ENCODE assay signal across 14 cellular contexts in the genomic region with DNA sequence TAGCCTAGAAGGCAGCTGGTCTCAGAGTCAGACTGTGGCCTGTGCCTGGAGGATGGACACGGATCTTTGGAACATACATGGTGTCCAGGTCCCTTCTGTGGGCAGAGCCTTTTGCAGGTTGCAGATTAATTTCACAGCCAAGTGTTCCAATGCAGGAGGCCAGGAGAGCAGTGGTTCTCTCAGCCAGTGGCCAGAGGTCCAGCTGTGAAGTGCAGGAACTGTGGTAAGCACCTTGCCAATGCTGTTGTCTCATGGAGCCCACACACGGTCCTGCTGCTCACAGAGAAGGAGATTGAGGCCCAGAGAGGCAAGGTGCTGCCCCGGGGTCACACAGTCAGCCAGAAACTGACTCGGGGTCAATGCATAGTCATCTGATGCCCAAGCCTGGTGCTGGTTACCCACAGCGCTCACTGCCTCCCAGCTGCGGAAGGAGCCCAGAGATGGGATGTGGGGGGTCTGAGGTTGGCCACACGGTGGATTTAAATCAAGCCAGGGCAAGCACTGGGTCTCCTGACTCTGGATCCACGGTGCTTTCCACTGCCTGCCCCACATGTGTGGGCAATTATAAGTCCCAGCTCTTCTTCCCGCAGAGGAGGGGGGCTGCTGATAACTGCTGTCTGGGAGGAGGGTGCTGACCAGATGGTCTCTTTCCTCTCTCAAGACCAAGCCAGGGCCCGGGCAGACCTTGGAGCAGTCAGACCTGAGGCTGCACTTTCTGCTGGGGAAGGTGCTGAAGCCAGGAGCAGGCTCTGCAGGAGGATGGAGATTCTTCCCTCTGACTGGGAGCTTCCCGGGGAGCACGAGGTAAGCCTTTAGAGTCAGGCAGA. TPM values are rescaled to one million over a fixed set of nuclear protein-coding genes. Genes with fewer than 3 reads are reported as not detected.
DNase-seq lines count a peak whose midpoint lies in the region; ATAC-seq and TF ChIP-seq lines count a peak whose summit lies in the region.
"Had no signal": no experiment of that assay in that cellular context is flagged by ENCODE, and none has a peak within 500 bp of the region (broad histone marks: within the 10 kb centered on the region; RNA-seq: fewer than 3 reads in every experiment).

No MANE protein-coding gene starts in this region.

- H3K4me3 ChIP-seq in BLaER1 treated with 17β-estradiol and CSF1 and Interleukin-3, amounts not matched to agents 10 nM and 100 nM: peak overlapping the region in 8 of 10 experiments; percentile 67 to 76 (median 74); a peak in 15 of 20 replicates
- H3K4me3 ChIP-seq in adipocyte (ENCODE audit: low read length) (peak overlapping the region; percentile 93), right atrium auricular region (peak overlapping the region; percentile 49 to 59), gastrocnemius medialis (peak overlapping the region; percentile 55 to 61 (median 56))
- H3K4me3 ChIP-seq: SK-N-MC had no signal

- H3K27ac Mint-ChIP-seq in glutamatergic neuron (ENCODE audit: unreplicated experiment): no peak overlapping the region

- H3K4me3 Mint-ChIP-seq in glutamatergic neuron (ENCODE audit: unreplicated experiment): no peak overlapping the region

- peak overlapping the region; percentile 9 to 86 (median 81); a peak in 19 of 22 replicates for H3K9ac ChIP-seq in BLaER1 treated with 17β-estradiol and CSF1 and Interleukin-3, amounts not matched to agents 10 nM and 100 nM
- peak overlapping the region; percentile 98 for H3K9ac ChIP-seq in adipocyte (ENCODE audit: low read length)

- intact Hi-C loops in gastrocnemius medialis (cut with DNase I; ENCODE audit: low total_unique reads): no loop called here

- peaks cover 0 to 10% (median 0%) of the 10 kb centered on the region in 11 experiments; a peak in 4 of 22 replicates for H4K20me1 ChIP-seq in BLaER1 treated with 17β-estradiol and CSF1 and Interleukin-3, amounts not matched to agents 10 nM and 100 nM

- peaks cover 0 to 32% (median 18%) of the 10 kb centered on the region in 11 experiments; a peak in 15 of 22 replicates for H3K36me3 ChIP-seq in BLaER1 treated with 17β-estradiol and CSF1 and Interleukin-3, amounts not matched to agents 10 nM and 100 nM
- peaks cover 12% of the 10 kb centered on the region for H3K36me3 ChIP-seq in adipocyte (ENCODE audit: control insufficient read depth, insufficient read depth, low read length, severe bottlenecking)
- H3K36me3 ChIP-seq in right atrium auricular region: no peaks in the 10 kb centered on the region
- no peaks in the 10 kb centered on the region for H3K36me3 ChIP-seq in gastrocnemius medialis

- DNase-seq in adipocyte (ENCODE audit: low read depth) (peak; percentile 56), right atrium auricular region (ENCODE audit: low spot score) (no peak), gastrocnemius medialis (no peak), DMS79 (lab: John Stamatoyannopoulos, UW) (no peak), glutamatergic neuron (no peak), GM13976 (ENCODE audit: low spot score) (no peak)
- DNase-seq: Calu3; Karpas-422; naive B cell; NCI-H446; stimulated activated CD4-positive, alpha-beta T cell treated with anti-CD3 and anti-CD28 coated beads, Interleukin-4, amount 100 ng/mL, for 24 hours had no signal

- H3K4me1 ChIP-seq in BLaER1 treated with 17β-estradiol and CSF1 and Interleukin-3, amounts not matched to agents 10 nM and 100 nM: peaks cover 68 to 100% (median 96%) of the 10 kb centered on the region in 10 experiments
- H3K4me1 ChIP-seq in adipocyte (ENCODE audit: control insufficient read depth, insufficient read depth, low read length) (peaks cover 77% of the 10 kb centered on the region), right atrium auricular region (peaks cover 0 to 43% of the 10 kb centered on the region in 2 donors), gastrocnemius medialis (peaks cover 0 to 5% of the 10 kb centered on the region in 2 donors)

- peak overlapping the region in 8 of 11 experiments; percentile 3 to 94 (median 80); a peak in 13 of 22 replicates for H3K27ac ChIP-seq in BLaER1 treated with 17β-estradiol and CSF1 and Interleukin-3, amounts not matched to agents 10 nM and 100 nM
- H3K27ac ChIP-seq in right atrium auricular region (peak overlapping the region; percentile 87 to 88), gastrocnemius medialis (peak overlapping the region; percentile 76 to 84 (median 82))
- H3K27ac ChIP-seq: SK-N-MC had no signal

- ATAC-seq in gastrocnemius medialis: no peak
- no peak for ATAC-seq in HG02870 (IDR thresholded peaks at IDR 0.05; ENCODE audit: unreplicated experiment)

- peaks cover 13% of the 10 kb centered on the region for H3K9me3 Mint-ChIP-seq in glutamatergic neuron (ENCODE audit: unreplicated experiment)
- H3K9me3 Mint-ChIP-seq: naive B cell had no signal

- TF ChIP-seq POLR2A in gastrocnemius medialis (IDR thresholded peaks at IDR 0.05): no peak

- H3K9me3 ChIP-seq in BLaER1 treated with 17β-estradiol and CSF1 and Interleukin-3, amounts not matched to agents 10 nM and 100 nM (replicated peaks in 1 of 11): no peaks in the 10 kb centered on the region
- H3K9me3 ChIP-seq in adipocyte (ENCODE audit: control insufficient read depth, low read length): no peaks in the 10 kb centered on the region
- H3K9me3 ChIP-seq in right atrium auricular region: no peaks in the 10 kb centered on the region
- no peaks in the 10 kb centered on the region for H3K9me3 ChIP-seq in gastrocnemius medialis

- peak overlapping the region; percentile 83 to 100 (median 98) for H3K4me2 ChIP-seq in BLaER1 treated with 17β-estradiol and CSF1 and Interleukin-3, amounts not matched to agents 10 nM and 100 nM

- H3K27me3 ChIP-seq in BLaER1 treated with 17β-estradiol and CSF1 and Interleukin-3, amounts not matched to agents 10 nM and 100 nM: no peaks in the 10 kb centered on the region
- H3K27me3 ChIP-seq in adipocyte (replicated peaks; ENCODE audit: control insufficient read depth, insufficient read depth, low read length) (no peaks in the 10 kb centered on the region), right atrium auricular region (no peaks in the 10 kb centered on the region), gastrocnemius medialis (no peaks in the 10 kb centered on the region)

- peaks cover 15% of the 10 kb centered on the region for H3K27me3 Mint-ChIP-seq in glutamatergic neuron (ENCODE audit: unreplicated experiment)

- H3K4me1 Mint-ChIP-seq in glutamatergic neuron (ENCODE audit: low read depth, unreplicated experiment): peaks cover 21% of the 10 kb centered on the region

- H3K36me3 Mint-ChIP-seq in glutamatergic neuron (ENCODE audit: unreplicated experiment): no peaks in the 10 kb centered on the region
- H3K36me3 Mint-ChIP-seq: naive B cell had no signal

- no peak for TF ChIP-seq CTCF in right atrium auricular region (IDR thresholded peaks at IDR 0.05)
- TF ChIP-seq CTCF in gastrocnemius medialis (IDR thresholded peaks at IDR 0.05 in 4 of 5, conservative IDR thresholded peaks at IDR 0.05 in 1 of 5): no peak
- no peak for TF ChIP-seq CTCF in glutamatergic neuron (IDR thresholded peaks at IDR 0.05; ENCODE audit: partially characterized antibody, unreplicated experiment)
- no peak for TF ChIP-seq CTCF in GM13976 (IDR thresholded peaks at IDR 0.05; ENCODE audit: borderline replicate concordance, control extremely low read depth, extremely low read depth, insufficient read depth, missing control alignments)

- in situ Hi-C loops in gastrocnemius medialis (cut with MboI; ENCODE audit: low sequenced_read_pairs in 4 of 4) (no loop called here), GM13976 (cut with MboI; ENCODE audit: low sequenced_read_pairs, unreplicated experiment) (no loop called here)

RNA-seq across cellular contexts. Expression of gene PDGFRB, which starts 2.8 kb away (rescaled TPM):
- total RNA-seq in right atrium auricular region (10 to 100 TPM; 68.3 to 68.7 TPM), gastrocnemius medialis (10 to 100 TPM; 27.9 to 58.4 (median 52.5) TPM), glutamatergic neuron (ENCODE audit: unreplicated experiment) (2.9 TPM)
- total RNA-seq: Calu3 had no signal

RNA-seq across cellular contexts. Expression of gene CDX1, which starts 13.7 kb away (rescaled TPM):
- total RNA-seq in right atrium auricular region (not detected), gastrocnemius medialis (1 to 10 TPM in 1 of 4 donors, not detected in 3; 1.5 TPM), glutamatergic neuron (ENCODE audit: unreplicated experiment) (not detected)
- total RNA-seq: Calu3 had no signal

RNA-seq across cellular contexts. Expression of gene SLC6A7, which starts 37.0 kb away (rescaled TPM):
- total RNA-seq in right atrium auricular region (not detected), gastrocnemius medialis (under 1 TPM in 1 of 4 donors, not detected in 3; 0.07 TPM), glutamatergic neuron (ENCODE audit: unreplicated experiment) (not detected)
- total RNA-seq: Calu3 had no signal
